In genomic region chr12:26855337-26856089, GRCh38 we compare ENCODE assay signal across 22 cellular contexts. TPM values are rescaled to one million over a fixed set of nuclear protein-coding genes. Genes with fewer than 3 reads are reported as not detected.
DNase-seq lines count a peak whose midpoint lies in the region; ATAC-seq and FAIRE-seq lines count a peak whose summit lies in the region.
"Had no signal": no experiment of that assay in that cellular context is flagged by ENCODE, and none has a peak within 500 bp of the region (broad histone marks: within the 10 kb centered on the region; RNA-seq: fewer than 3 reads in every experiment).

No MANE protein-coding gene starts in this region.

- no peaks in the 10 kb centered on the region for H3K9me3 ChIP-seq in right cardiac atrium (ENCODE audit: control insufficient read depth, low read length)
- H3K9me3 ChIP-seq: BLaER1 treated with 17β-estradiol and CSF1 and Interleukin-3, amounts not matched to agents 10 nM and 100 nM; SK-N-SH had no signal

- H3K36me3 Mint-ChIP-seq in activated CD4-positive, alpha-beta T cell treated with anti-CD3 and anti-CD28 coated beads for 36 hours (ENCODE audit: low read depth), result no peaks in the 10 kb centered on the region
- H3K36me3 Mint-ChIP-seq: CD8-positive, alpha-beta T cell had no signal

- 61% methylated on average over 2 of the region's 2 CpGs for WGBS in right cardiac atrium

- no peaks in the 10 kb centered on the region for H3K9me3 Mint-ChIP-seq in activated CD4-positive, alpha-beta T cell treated with anti-CD3 and anti-CD28 coated beads for 36 hours (ENCODE audit: low read depth)
- H3K9me3 Mint-ChIP-seq: CD8-positive, alpha-beta T cell had no signal

- H3K27ac Mint-ChIP-seq in activated CD4-positive, alpha-beta T cell treated with anti-CD3 and anti-CD28 coated beads for 36 hours, result no peak overlapping the region
- H3K27ac Mint-ChIP-seq: CD8-positive, alpha-beta T cell had no signal

- no peaks in the 10 kb centered on the region for H3K27me3 ChIP-seq in right cardiac atrium (ENCODE audit: control insufficient read depth, insufficient read depth)
- H3K27me3 ChIP-seq: BLaER1 treated with 17β-estradiol and CSF1 and Interleukin-3, amounts not matched to agents 10 nM and 100 nM had no signal

- peaks cover 2% of the 10 kb centered on the region for H3K27me3 Mint-ChIP-seq in activated CD4-positive, alpha-beta T cell treated with anti-CD3 and anti-CD28 coated beads for 36 hours

- no peak overlapping the region for H3K4me3 ChIP-seq in right cardiac atrium (ENCODE audit: low read length)
- H3K4me3 ChIP-seq: BLaER1 treated with 17β-estradiol and CSF1 and Interleukin-3, amounts not matched to agents 10 nM and 100 nM had no signal

- no peak for DNase-seq in activated CD4-positive, alpha-beta T cell treated with anti-CD3 and anti-CD28 coated beads for 36 hours
- DNase-seq in activated CD4-positive, alpha-beta T cell treated with anti-CD3 and anti-CD28 coated beads, Interleukin-2, amount 50 U/mL, for 4 hours, result no peak
- DNase-seq in GM18507 (ENCODE audit: extremely low spot score, insufficient read length, low read depth) (no peak), NCI-H69 (lab: John Stamatoyannopoulos, UW) (peak; percentile 4), left kidney (ENCODE audit: low read depth, low spot score) (peak; percentile 52), SHP77 (lab: John Stamatoyannopoulos, UW) (no peak), right cardiac atrium (no peak)
- DNase-seq: Calu3; CD8-positive, alpha-beta T cell; DMS53; HCEC 1CT; KBM-7; NCI-H1048; NCI-H1436; NCI-H1930; NCI-H2171; OCI-M1; SHP77 treated with DMSO at 0.1 percent for 48 hours; SK-N-SH had no signal

- H3K27ac ChIP-seq in right cardiac atrium (ENCODE audit: low read length), result no peak overlapping the region
- H3K27ac ChIP-seq: BLaER1 treated with 17β-estradiol and CSF1 and Interleukin-3, amounts not matched to agents 10 nM and 100 nM had no signal

- ATAC-seq in activated CD4-positive, alpha-beta T cell treated with anti-CD3 and anti-CD28 coated beads for 36 hours, result peak; percentile 25
- ATAC-seq in right cardiac atrium (no peak), GM19467 (IDR thresholded peaks at IDR 0.05; ENCODE audit: unreplicated experiment) (no peak)
- ATAC-seq: CD8-positive, alpha-beta T cell had no signal

- intact Hi-C loops in activated CD4-positive, alpha-beta T cell treated with anti-CD3 and anti-CD28 coated beads for 36 hours (cut with DNase I, micrococcal nuclease), result loop anchor here in 1 of 2 experiments (2.0 kb wide), 1 partner anchor 449 kb away; no protein-coding TSS in a partner anchor
- intact Hi-C loops in right cardiac atrium (cut with DNase I), result no loop called here

- CTCF ChIA-PET in activated CD4-positive, alpha-beta T cell treated with anti-CD3 and anti-CD28 coated beads for 36 hours (lab: Charles Lee), result interaction anchor here (0.7 to 4.6 kb wide), 8 partner anchors 8 to 286 kb away, joined by 3 to 35 read pairs (median 4); no protein-coding TSS in a partner anchor

- H3K4me1 ChIP-seq in right cardiac atrium (ENCODE audit: control insufficient read depth, insufficient read depth, low read length), result no peaks in the 10 kb centered on the region

- peak; percentile 31 for FAIRE-seq in GM18507 (lab: Jason Lieb, UNC)
- FAIRE-seq: A204.1 had no signal

- no peak overlapping the region for H3K4me3 Mint-ChIP-seq in activated CD4-positive, alpha-beta T cell treated with anti-CD3 and anti-CD28 coated beads for 36 hours
- H3K4me3 Mint-ChIP-seq: CD8-positive, alpha-beta T cell had no signal

- POLR2A ChIA-PET in activated CD4-positive, alpha-beta T cell treated with anti-CD3 and anti-CD28 coated beads for 36 hours (lab: Charles Lee), result no interaction called here

- no peaks in the 10 kb centered on the region for H3K4me1 Mint-ChIP-seq in activated CD4-positive, alpha-beta T cell treated with anti-CD3 and anti-CD28 coated beads for 36 hours

RNA-seq across cellular contexts. Expression of gene ITPR2, which starts 22.5 kb away (rescaled TPM):
- total RNA-seq in activated CD4-positive, alpha-beta T cell treated with anti-CD3 and anti-CD28 coated beads for 36 hours, result 10 to 100 TPM; 27.3 to 28.6 TPM
- 10 to 100 TPM; 19.5 to 32.1 (median 24.6) TPM for total RNA-seq in right cardiac atrium
- 4.2 TPM for polyA plus RNA-seq in right cardiac atrium

Comparison
In these comparisons a context has a peak if more than half of its experiments do, and no peak if none do; other contexts are left out.
1. DNase-seq: peak in NCI-H69 (single experiment) and left kidney (single experiment); none in activated CD4-positive, alpha-beta T cell treated with anti-CD3 and anti-CD28 coated beads for 36 hours (single experiment), activated CD4-positive, alpha-beta T cell treated with anti-CD3 and anti-CD28 coated beads, Interleukin-2, amount 50 U/mL, for 4 hours (0 of 2), GM18507 (single experiment), SHP77 (0 of 2) and right cardiac atrium (0 of 3).